ENCODE assay signal across 10 cellular contexts in the genomic region with DNA sequence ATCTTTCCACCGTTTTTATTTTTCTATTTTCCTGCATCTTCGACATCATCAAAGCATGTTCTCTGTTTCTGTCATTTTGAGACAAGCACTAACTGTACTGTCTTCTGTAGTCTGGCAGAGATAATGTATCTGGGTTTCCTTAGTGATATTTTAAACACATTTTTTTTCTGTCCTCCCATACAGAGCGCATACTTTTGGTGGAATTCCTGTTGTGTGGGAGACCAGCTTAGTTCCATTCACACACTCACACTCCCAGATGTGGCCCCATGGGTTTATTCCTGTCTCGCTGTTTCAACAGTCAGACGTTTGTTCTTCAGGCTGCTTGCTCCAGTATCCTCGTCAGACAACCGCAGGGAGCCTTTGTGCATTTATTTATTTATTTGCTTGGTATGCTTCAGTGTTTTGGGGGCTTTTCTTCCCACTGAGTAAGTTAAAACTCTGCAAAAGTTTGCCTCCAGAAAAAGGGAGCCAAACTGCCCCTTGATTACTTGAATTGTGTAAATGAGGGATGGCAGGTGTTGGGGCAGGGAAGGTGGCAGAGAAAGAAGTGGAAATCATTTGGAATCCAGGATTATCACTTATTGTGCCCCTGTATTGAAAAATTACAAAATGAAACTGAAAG.
A peak's percentile ranks its signal among the peaks of the same experiment; 100 is the strongest.
DNase-seq lines count a peak whose midpoint lies in the region; TF ChIP-seq lines count a peak whose summit lies in the region.
"Had no signal": no experiment of that assay in that cellular context is flagged by ENCODE, and none has a peak within 500 bp of the region (broad histone marks: within the 10 kb centered on the region; RNA-seq: fewer than 3 reads in every experiment).

No MANE protein-coding gene starts in this region.

- DNase-seq in BJ (ENCODE audit: low read depth) (peak; percentile 99), SW480 (ENCODE audit: low spot score) (peak; percentile 78), globus pallidus (ENCODE audit: low spot score) (peak; percentile 5), mesenteric fat pad (ENCODE audit: low spot score) (no peak), SHP77 (lab: John Stamatoyannopoulos, UW) (no peak), NCI-H2107 (lab: John Stamatoyannopoulos, UW) (no peak)
- no peak for DNase-seq in activated naive CD4-positive, alpha-beta T cell (lab: John Stamatoyannopoulos, UW)
- DNase-seq: activated CD8-positive, alpha-beta T cell treated with anti-CD3 and anti-CD28 coated beads for 36 hours; stimulated activated CD4-positive, alpha-beta T cell treated with anti-CD3 and anti-CD28 coated beads, Interleukin-15, amount 100 ng/mL, for 24 hours had no signal

- H3K36me3 ChIP-seq in BJ (ENCODE audit: control insufficient read depth, insufficient read depth, low read length) (no peaks in the 10 kb centered on the region), parathyroid adenoma (ENCODE audit: control insufficient read depth, insufficient read depth, low read length) (no peaks in the 10 kb centered on the region)

- peak overlapping the region; percentile 20 for H2AFZ ChIP-seq in parathyroid adenoma

- H3K79me2 ChIP-seq in parathyroid adenoma: no peaks in the 10 kb centered on the region

- H3K4me1 ChIP-seq in parathyroid adenoma: no peaks in the 10 kb centered on the region

- peak overlapping the region; percentile 63 for H3K27ac ChIP-seq in parathyroid adenoma

- H3K9me3 ChIP-seq in parathyroid adenoma (ENCODE audit: control insufficient read depth, low read length): no peaks in the 10 kb centered on the region

- TF ChIP-seq CTCF in BJ (IDR thresholded peaks at IDR 0.05; ENCODE audit: insufficient read depth, low read depth, low read length) (no peak), parathyroid adenoma (IDR thresholded peaks at IDR 0.05) (no peak)

- CTCF ChIA-PET in BJ (lab: Yijun Ruan, JAX): interaction anchor here (0.7 kb wide), 1 partner anchor 9 kb away, joined by 4 read pairs; no protein-coding TSS in a partner anchor

- H3K27me3 ChIP-seq in BJ (ENCODE audit: control insufficient read depth, insufficient read depth, low read length) (no peaks in the 10 kb centered on the region), parathyroid adenoma (ENCODE audit: control insufficient read depth, insufficient read depth, low read length) (no peaks in the 10 kb centered on the region)

- H3K9ac ChIP-seq in parathyroid adenoma: no peak overlapping the region

- H3K4me3 ChIP-seq in BJ (ENCODE audit: low read depth, low read length): peak overlapping the region; percentile 19; the same call in 1 of the 2 replicates
- no peak overlapping the region for H3K4me3 ChIP-seq in parathyroid adenoma (ENCODE audit: low read depth, low read length)

- POLR2A ChIA-PET in BJ (lab: Charles Lee): no interaction called here

- no peak overlapping the region for H3K4me2 ChIP-seq in parathyroid adenoma (ENCODE audit: low read length)

Comparison
In these comparisons a context has a peak if more than half of its experiments do, and no peak if none do; other contexts are left out.
1. DNase-seq: peak in BJ (single experiment), SW480 (single experiment) and globus pallidus (single experiment); none in mesenteric fat pad (single experiment), SHP77 (0 of 2), NCI-H2107 (single experiment) and activated naive CD4-positive, alpha-beta T cell (0 of 4).